Comparison of ENCODE assay signal across 11 cellular contexts in genomic region chr15:60379466-60380274, GRCh38. TPM values are rescaled to one million over a fixed set of nuclear protein-coding genes. Genes with fewer than 3 reads are reported as not detected.
A peak's percentile ranks its signal among the peaks of the same experiment; 100 is the strongest.
DNase-seq lines count a peak whose midpoint lies in the region; ATAC-seq lines count a peak whose summit lies in the region.
"Had no signal": no experiment of that assay in that cellular context is flagged by ENCODE, and none has a peak within 500 bp of the region (broad histone marks: within the 10 kb centered on the region; RNA-seq: fewer than 3 reads in every experiment).

No MANE protein-coding gene starts in this region.

- peak overlapping the region; percentile 98 for H3K27ac ChIP-seq in SK-N-MC
- H3K27ac ChIP-seq: spleen had no signal

- H3K4me3 ChIP-seq in SK-N-MC = peak overlapping the region; percentile 61
- H3K4me3 ChIP-seq: spleen had no signal

- H3K9me3 ChIP-seq in SK-N-MC (ENCODE audit: low read depth, low read length) = no peaks in the 10 kb centered on the region
- H3K9me3 ChIP-seq: spleen had no signal

- H3K36me3 ChIP-seq in SK-N-MC (ENCODE audit: insufficient read depth, low read length) = peaks cover 87% of the 10 kb centered on the region

- DNase-seq in GM03348 (ENCODE audit: low spot score) = peak; percentile 60
- peak; percentile 89 for DNase-seq in SK-N-MC (ENCODE audit: low read depth, low spot score)
- peak; percentile 76 for DNase-seq in fibroblast of the conjunctiva (ENCODE audit: low read depth)
- DNase-seq in renal cortical epithelial cell (ENCODE audit: low read depth) = peak; percentile 92
- no peak for DNase-seq in SK-N-DZ (ENCODE audit: low spot score)
- DNase-seq in NCI-H1417 treated with DMSO at 0.1 percent for 48 hours (lab: John Stamatoyannopoulos, UW) = no peak
- no peak for DNase-seq in DMS114 treated with DMSO at 0.1 percent for 48 hours (lab: John Stamatoyannopoulos, UW; ENCODE audit: unreplicated experiment)
- DNase-seq: activated CD4-positive, alpha-beta T cell treated with anti-CD3 and anti-CD28 coated beads, Interleukin-2, amount 10 ng/mL, durations not matched to agents 24 days and 14 days; NCI-H2081; spleen had no signal

- ATAC-seq in HG02840 (IDR thresholded peaks at IDR 0.05; ENCODE audit: low FRiP score, unreplicated experiment) = no peak

- peak overlapping the region; percentile 42 for H3K9ac ChIP-seq in SK-N-MC (ENCODE audit: insufficient read length)

RNA-seq across cellular contexts. Expression of gene ANXA2, which starts 18.1 kb away (rescaled TPM):
- 3,594 and 6,130 TPM in 2 replicates for total RNA-seq in renal cortical epithelial cell
- polyA plus RNA-seq in SK-N-DZ (2014; cell fraction: cytosol; rRNA removed) = 41.3 and 47.6 TPM in 2 replicates
- polyA plus RNA-seq in SK-N-DZ (2014; cell fraction: nucleus; rRNA removed) = 24.6 and 24.8 TPM in 2 replicates

Comparison
In these comparisons a context has a peak if more than half of its experiments do, and no peak if none do; other contexts are left out.
1. DNase-seq: peak in GM03348 (single experiment), SK-N-MC (single experiment), fibroblast of the conjunctiva (single experiment) and renal cortical epithelial cell (single experiment); none in SK-N-DZ (single experiment), NCI-H1417 treated with DMSO at 0.1 percent for 48 hours (single experiment) and DMS114 treated with DMSO at 0.1 percent for 48 hours (single experiment).